ENCODE assay signal across 8 cellular contexts in the genomic region with DNA sequence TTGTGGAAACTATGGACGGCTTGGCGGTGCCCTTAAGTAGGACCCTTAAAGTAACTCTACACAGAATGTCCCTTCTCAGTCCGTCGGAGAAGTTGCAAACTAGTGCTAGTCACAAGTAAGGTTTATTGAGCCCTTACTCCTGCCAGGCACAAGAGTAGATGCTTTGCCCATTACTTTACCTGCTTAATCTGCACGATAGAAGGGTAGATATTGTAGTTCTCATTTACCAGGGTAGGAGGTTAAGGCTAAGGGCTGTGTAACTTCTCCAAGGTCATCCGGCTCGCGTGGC. TPM values are rescaled to one million over a fixed set of nuclear protein-coding genes. Genes with fewer than 3 reads are reported as not detected.
A peak's percentile ranks its signal among the peaks of the same experiment; 100 is the strongest.
DNase-seq lines count a peak whose midpoint lies in the region; ATAC-seq and TF ChIP-seq lines count a peak whose summit lies in the region.

No MANE protein-coding gene starts in this region.

- TF ChIP-seq CTCF in SU-DHL-6 (IDR thresholded peaks at IDR 0.05; ENCODE audit: insufficient read depth, low read length, poor library complexity, severe bottlenecking) = no peak
- no peak for TF ChIP-seq CTCF in heart right ventricle (IDR thresholded peaks at IDR 0.05)
- TF ChIP-seq CTCF in smooth muscle cell (IDR thresholded peaks at IDR 0.05; ENCODE audit: borderline replicate concordance, insufficient read depth, poor library complexity, severe bottlenecking) = no peak

- 2 to 3% methylated on average over 8 of the region's 8 CpGs for WGBS in heart right ventricle, 2 donors
- WGBS in smooth muscle cell (ENCODE audit: low lambda C conversion rate) = 7% methylated on average over 8 of the region's 8 CpGs

- H3K4me3 ChIP-seq in SU-DHL-6 (ENCODE audit: insufficient read depth, low read length, poor library complexity, severe bottlenecking) (peak overlapping the region; percentile 59), heart right ventricle (peak overlapping the region; percentile 57 to 96 (median 86)), smooth muscle cell (peak overlapping the region; percentile 82)

- H3K27me3 ChIP-seq in SU-DHL-6 (ENCODE audit: low read length) (no peaks in the 10 kb centered on the region), heart right ventricle (peaks cover 0 to 50% (median 0%) of the 10 kb centered on the region in 7 donors), smooth muscle cell (ENCODE audit: low read depth) (peaks cover 27% of the 10 kb centered on the region)

- peak overlapping the region; percentile 58 for H3K9ac ChIP-seq in SU-DHL-6 (ENCODE audit: low read length)
- peak overlapping the region; percentile 2 for H3K9ac ChIP-seq in smooth muscle cell (ENCODE audit: low read depth)

- H2AFZ ChIP-seq in SU-DHL-6 (ENCODE audit: low read depth, low read length, severe bottlenecking) (peak overlapping the region; percentile 62), smooth muscle cell (ENCODE audit: low read depth) (peak overlapping the region; percentile 93)

- no peak overlapping the region for H3K27ac ChIP-seq in SU-DHL-6 (ENCODE audit: low read depth, low read length)
- peak overlapping the region in 7 of 10 donors; percentile 31 to 79 (median 61) for H3K27ac ChIP-seq in heart right ventricle
- H3K27ac ChIP-seq in smooth muscle cell (ENCODE audit: low read depth) = no peak overlapping the region

- H3K79me2 ChIP-seq in SU-DHL-6 (ENCODE audit: insufficient read depth, low read length) (no peaks in the 10 kb centered on the region), smooth muscle cell (ENCODE audit: low read depth) (no peaks in the 10 kb centered on the region)

- H4K20me1 ChIP-seq in SU-DHL-6 (ENCODE audit: low read depth, low read length) (no peaks in the 10 kb centered on the region), smooth muscle cell (ENCODE audit: low read depth) (peaks cover 7% of the 10 kb centered on the region)

- H3K4me1 ChIP-seq in heart right ventricle (peaks cover 3 to 23% (median 10%) of the 10 kb centered on the region in 9 donors), smooth muscle cell (ENCODE audit: low read depth) (peaks cover 9% of the 10 kb centered on the region)

- H3K36me3 ChIP-seq in SU-DHL-6 (ENCODE audit: low read length) = no peaks in the 10 kb centered on the region
- no peaks in the 10 kb centered on the region for H3K36me3 ChIP-seq in heart right ventricle
- H3K36me3 ChIP-seq in smooth muscle cell (ENCODE audit: low read depth) = no peaks in the 10 kb centered on the region

- peak in 4 of 8 donors; percentile 3 to 31 (median 17) for ATAC-seq in heart right ventricle

- peak overlapping the region; percentile 69 for H3K4me2 ChIP-seq in SU-DHL-6 (ENCODE audit: low read depth, low read length, poor library complexity, severe bottlenecking)
- H3K4me2 ChIP-seq in smooth muscle cell = peak overlapping the region; percentile 95

- intact Hi-C loops in heart right ventricle (cut with DNase I) = loop anchor here in 1 of 10 donors (5.0 kb wide), 1 partner anchor 45 kb away; no protein-coding TSS in a partner anchor

- H3F3A ChIP-seq in SU-DHL-6 (ENCODE audit: insufficient read depth) (no peaks in the 10 kb centered on the region), smooth muscle cell (ENCODE audit: low read depth) (no peaks in the 10 kb centered on the region)

- H3K9me2 ChIP-seq in SU-DHL-6 (replicated peaks; ENCODE audit: insufficient read depth, low read length) = no peaks in the 10 kb centered on the region

- DNase-seq in NCI-H345 treated with DMSO at 0.1 percent for 48 hours (lab: John Stamatoyannopoulos, UW; ENCODE audit: unreplicated experiment) = peak; percentile 56
- DNase-seq in NCI-H345 (lab: John Stamatoyannopoulos, UW) = no peak
- no peak for DNase-seq in heart right ventricle
- no peak for DNase-seq in smooth muscle cell (lab: John Stamatoyannopoulos, UW; ENCODE audit: unreplicated experiment)
- no peak for DNase-seq in NCI-H1436 treated with DMSO at 0.1 percent for 48 hours (lab: John Stamatoyannopoulos, UW)
- DNase-seq in SKM-1 treated with dmso at 0.1 percent for 144 hours (lab: John Stamatoyannopoulos, UW; ENCODE audit: unreplicated experiment) = no peak
- no peak for DNase-seq in anterior cingulate cortex (lab: John Stamatoyannopoulos, UW)

- H3K9me3 ChIP-seq in SU-DHL-6 (ENCODE audit: insufficient read depth, low read length) (no peaks in the 10 kb centered on the region), heart right ventricle (no peaks in the 10 kb centered on the region), smooth muscle cell (replicated peaks; ENCODE audit: low read depth) (no peaks in the 10 kb centered on the region)

RNA-seq across cellular contexts. Expression of a gene that starts 0.5 kb away (rescaled TPM):
- total RNA-seq in heart right ventricle (10 to 100 TPM in 3 of 10 donors, 1 to 10 TPM in 7; 6.5 to 13.1 (median 9.1) TPM), smooth muscle cell (14.4 and 14.7 TPM in 2 replicates)
- polyA plus RNA-seq in heart right ventricle (1 to 10 TPM; 1.3 to 1.8 TPM), smooth muscle cell (10.0 and 12.9 TPM in 2 replicates)

RNA-seq across cellular contexts. Expression of a gene that starts 47.4 kb away (rescaled TPM):
- total RNA-seq in heart right ventricle (10 to 100 TPM; 60.5 to 83.2 (median 72.8) TPM), smooth muscle cell (133 and 149 TPM in 2 replicates)
- polyA plus RNA-seq in heart right ventricle (10 to 100 TPM; 64.6 to 88.9 TPM), smooth muscle cell (109 and 131 TPM in 2 replicates)

Comparison
In these comparisons a context has a peak if more than half of its experiments do, and no peak if none do; other contexts are left out.
1. H3K27ac ChIP-seq: peak in heart right ventricle (7 of 10); none in SU-DHL-6 (single experiment) and smooth muscle cell (single experiment).
2. Peak in every context shown above with its lines, with median percentiles within 50 percentile points of each other: H3K4me3 ChIP-seq.